13 cellular contexts compared by ENCODE assay signal in genomic region chr7:3461923-3462322, GRCh38.
DNase-seq lines count a peak whose midpoint lies in the region; ATAC-seq and TF ChIP-seq lines count a peak whose summit lies in the region.
"Had no signal": no experiment of that assay in that cellular context is flagged by ENCODE, and none has a peak within 500 bp of the region (broad histone marks: within the 10 kb centered on the region; RNA-seq: fewer than 3 reads in every experiment).

No MANE protein-coding gene starts in this region.

- H2BK5ac ChIP-seq in H9 (ENCODE audit: insufficient read length, low read length), result no peak overlapping the region

- H3K4me1 Mint-ChIP-seq in activated T-cell treated with anti-CD3 and anti-CD28 coated beads, Interleukin-2, amount 50 U/mL, for 4 hours (ENCODE audit: low read depth), result peaks cover 33% of the 10 kb centered on the region
- peaks cover 6 to 13% of the 10 kb centered on the region in 2 donors for H3K4me1 Mint-ChIP-seq in natural killer cell treated with Interleukin-12 subunit alpha and Interleukin-12 subunit beta and Interleukin-15 and Interleukin-18, amount 100 ng/mL, for 72 hours (ENCODE audit: low read depth in 2 of 2)
- peaks cover 0 to 3% of the 10 kb centered on the region in 2 experiments; a peak in 1 of 4 replicates for H3K4me1 Mint-ChIP-seq in H9

- no peak overlapping the region for H4K5ac ChIP-seq in H9 (ENCODE audit: insufficient read length, low read depth, low read length)

- H4K8ac ChIP-seq in H9 (replicated peaks; ENCODE audit: insufficient read length, low read depth, low read length), result no peak overlapping the region

- no peak overlapping the region for H3K18ac ChIP-seq in H9 (ENCODE audit: insufficient read length, low read depth, low read length)

- H3K23me2 ChIP-seq in H9 (ENCODE audit: insufficient read length, low read depth, low read length, poor library complexity, severe bottlenecking), result no peaks in the 10 kb centered on the region

- H3K23ac ChIP-seq in H9 (ENCODE audit: insufficient read length, low read depth, low read length), result no peak overlapping the region

- no peak overlapping the region for H2BK120ac ChIP-seq in H9 (ENCODE audit: low read depth, low read length, poor library complexity, severe bottlenecking)

- H4K91ac ChIP-seq in H9 (ENCODE audit: insufficient read length, low read depth, low read length), result no peak overlapping the region

- no peak overlapping the region for H2AK5ac ChIP-seq in H9 (ENCODE audit: insufficient read length, low read length)

- no CpG with 5 or more reads among the region's 8 CpGs for WGBS in H9 (ENCODE audit: extremely low coverage, insufficient read length, low lambda C conversion rate)
- 74 to 89% methylated on average over 8 of the region's 8 CpGs for WGBS in sigmoid colon, 2 donors

- no peaks in the 10 kb centered on the region for H4K20me1 ChIP-seq in H9 (ENCODE audit: control insufficient read depth, insufficient read depth, insufficient read length)

- H2BK12ac ChIP-seq in H9 (ENCODE audit: insufficient read length, low read depth, low read length), result no peak overlapping the region

- H3K79me2 ChIP-seq in H9 (ENCODE audit: insufficient read depth, low read length), result no peaks in the 10 kb centered on the region

- no peak overlapping the region for H2BK20ac ChIP-seq in H9 (ENCODE audit: low read depth, low read length, poor library complexity, severe bottlenecking)

- no peaks in the 10 kb centered on the region for H3K9me3 Mint-ChIP-seq in activated T-cell treated with anti-CD3 and anti-CD28 coated beads, Interleukin-2, amount 50 U/mL, for 4 hours
- H3K9me3 Mint-ChIP-seq in natural killer cell treated with Interleukin-12 subunit alpha and Interleukin-12 subunit beta and Interleukin-15 and Interleukin-18, amount 100 ng/mL, for 72 hours, result no peaks in the 10 kb centered on the region
- H3K9me3 Mint-ChIP-seq in H9, result no peaks in the 10 kb centered on the region

- intact Hi-C loops in sigmoid colon (cut with DNase I), result no loop called here

- TF ChIP-seq CTCF in H9 (conservative IDR thresholded peaks at IDR 0.05) (no peak), sigmoid colon (IDR thresholded peaks at IDR 0.05) (no peak)

- TF ChIP-seq POLR2A in sigmoid colon (IDR thresholded peaks at IDR 0.05), result no peak

- H3K56ac ChIP-seq in H9 (ENCODE audit: insufficient read length, low read depth, low read length), result no peak overlapping the region

- DNase-seq in activated CD4-positive, CD25-positive, alpha-beta regulatory T cell (lab: John Stamatoyannopoulos, UW), result peak in 3 of 4 experiments; percentile 4 to 26 (median 11)
- peak; percentile 58 for DNase-seq in activated T-cell treated with anti-CD3 and anti-CD28 coated beads, Interleukin-2, amount 50 U/mL, for 4 hours
- no peak for DNase-seq in natural killer cell treated with Interleukin-12 subunit alpha and Interleukin-12 subunit beta and Interleukin-15 and Interleukin-18, amount 100 ng/mL, for 72 hours (ENCODE audit: low spot score)
- DNase-seq in stimulated activated CD8-positive, alpha-beta memory T cell treated with anti-CD3 and anti-CD28 coated beads, Interleukin-7, amount 100 ng/mL, for 24 hours (ENCODE audit: low read depth), result peak; percentile 20
- DNase-seq in NCI-H2171 (lab: John Stamatoyannopoulos, UW) (no peak), H9 (no peak), sigmoid colon (no peak), NOMO-1 (lab: John Stamatoyannopoulos, UW; ENCODE audit: unreplicated experiment in 2 of 2) (no peak)
- DNase-seq: dermis blood vessel endothelial cell, lower lobe of right lung, NCI-H1105 treated with DMSO at 0.1 percent for 48 hours, tibial artery had no signal

- no peaks in the 10 kb centered on the region for H3K27me3 ChIP-seq in H9 (ENCODE audit: insufficient read depth, low read length)
- no peaks in the 10 kb centered on the region for H3K27me3 ChIP-seq in sigmoid colon
- H3K27me3 ChIP-seq: tibial artery had no signal

- peak overlapping the region; percentile 58 for H3K4me3 Mint-ChIP-seq in activated T-cell treated with anti-CD3 and anti-CD28 coated beads, Interleukin-2, amount 50 U/mL, for 4 hours
- H3K4me3 Mint-ChIP-seq in natural killer cell treated with Interleukin-12 subunit alpha and Interleukin-12 subunit beta and Interleukin-15 and Interleukin-18, amount 100 ng/mL, for 72 hours, result peak overlapping the region; percentile 4
- H3K4me3 Mint-ChIP-seq in H9, result no peak overlapping the region

- H3K27ac ChIP-seq in H9 (ENCODE audit: insufficient read length, low read depth, low read length) (no peak overlapping the region), sigmoid colon (no peak overlapping the region)
- H3K27ac ChIP-seq: lower lobe of right lung, prostate gland, tibial artery had no signal

- no peak for TF ChIP-seq EP300 in sigmoid colon (IDR thresholded peaks at IDR 0.05)

- H3K4me3 ChIP-seq in sigmoid colon, result no peak overlapping the region
- H3K4me3 ChIP-seq: lower lobe of right lung, prostate gland, tibial artery had no signal

- H2BK15ac ChIP-seq in H9 (ENCODE audit: low read depth, low read length), result no peak overlapping the region

- no peak overlapping the region for H2AFZ ChIP-seq in H9 (ENCODE audit: low read length)

- H3K27me3 Mint-ChIP-seq in activated T-cell treated with anti-CD3 and anti-CD28 coated beads, Interleukin-2, amount 50 U/mL, for 4 hours (ENCODE audit: low read depth), result peaks cover 3% of the 10 kb centered on the region
- H3K27me3 Mint-ChIP-seq in natural killer cell treated with Interleukin-12 subunit alpha and Interleukin-12 subunit beta and Interleukin-15 and Interleukin-18, amount 100 ng/mL, for 72 hours, result peaks cover 41 to 45% of the 10 kb centered on the region in 2 donors
- no peaks in the 10 kb centered on the region; the same call in 1 of the 2 replicates for H3K27me3 Mint-ChIP-seq in H9 (ENCODE audit: low read depth)

- H3K27ac Mint-ChIP-seq in natural killer cell treated with Interleukin-12 subunit alpha and Interleukin-12 subunit beta and Interleukin-15 and Interleukin-18, amount 100 ng/mL, for 72 hours, result peak overlapping the region in 1 of 2 donors; percentile 13
- no peak overlapping the region; a peak in 1 of 7 replicates for H3K27ac Mint-ChIP-seq in H9

- ATAC-seq in activated T-cell treated with anti-CD3 and anti-CD28 coated beads, Interleukin-2, amount 50 U/mL, for 4 hours, result peak; percentile 97
- ATAC-seq in natural killer cell treated with Interleukin-12 subunit alpha and Interleukin-12 subunit beta and Interleukin-15 and Interleukin-18, amount 100 ng/mL, for 72 hours, result peak in 1 of 2 donors; percentile 72
- ATAC-seq: lower lobe of right lung had no signal

- H3K36me3 ChIP-seq in sigmoid colon, result no peaks in the 10 kb centered on the region
- H3K36me3 ChIP-seq: lower lobe of right lung, prostate gland, tibial artery had no signal

- H3K14ac ChIP-seq in H9 (ENCODE audit: insufficient read depth, low read length), result no peak overlapping the region

- H3K79me1 ChIP-seq in H9 (ENCODE audit: insufficient read depth, low read depth, low read length, poor library complexity, severe bottlenecking), result no peaks in the 10 kb centered on the region

- H3T11ph ChIP-seq in H9 (ENCODE audit: low read length), result no peak overlapping the region

- H3K4ac ChIP-seq in H9 (ENCODE audit: low read depth, low read length), result no peak overlapping the region

- H3K9me3 ChIP-seq in H9 (ENCODE audit: control insufficient read depth, low read depth, low read length) (no peaks in the 10 kb centered on the region), sigmoid colon (no peaks in the 10 kb centered on the region)
- H3K9me3 ChIP-seq: lower lobe of right lung, prostate gland had no signal

- no peak overlapping the region for H3K9ac ChIP-seq in H9 (ENCODE audit: extremely low read depth, insufficient read length, low read length)

- H3K4me1 ChIP-seq in H9 (ENCODE audit: insufficient read depth, low read length) (no peaks in the 10 kb centered on the region), sigmoid colon (no peaks in the 10 kb centered on the region)
- H3K4me1 ChIP-seq: lower lobe of right lung, prostate gland, tibial artery had no signal

- no peak overlapping the region for H3K4me2 ChIP-seq in H9 (ENCODE audit: insufficient read depth, insufficient read length, low read length)

- peaks cover 3% of the 10 kb centered on the region for H3K36me3 Mint-ChIP-seq in activated T-cell treated with anti-CD3 and anti-CD28 coated beads, Interleukin-2, amount 50 U/mL, for 4 hours (ENCODE audit: insufficient read depth)
- H3K36me3 Mint-ChIP-seq in natural killer cell treated with Interleukin-12 subunit alpha and Interleukin-12 subunit beta and Interleukin-15 and Interleukin-18, amount 100 ng/mL, for 72 hours, result no peaks in the 10 kb centered on the region
- H3K36me3 Mint-ChIP-seq in H9 (ENCODE audit: insufficient read depth in 1 of 3, low read depth in 3 of 3), result no peaks in the 10 kb centered on the region; a peak in 1 of 7 replicates

Comparison
In these comparisons a context has a peak if more than half of its experiments do, and no peak if none do; other contexts are left out.
1. DNase-seq: peak in activated CD4-positive, CD25-positive, alpha-beta regulatory T cell (3 of 4), activated T-cell treated with anti-CD3 and anti-CD28 coated beads, Interleukin-2, amount 50 U/mL, for 4 hours (single experiment) and stimulated activated CD8-positive, alpha-beta memory T cell treated with anti-CD3 and anti-CD28 coated beads, Interleukin-7, amount 100 ng/mL, for 24 hours (single experiment); none in natural killer cell treated with Interleukin-12 subunit alpha and Interleukin-12 subunit beta and Interleukin-15 and Interleukin-18, amount 100 ng/mL, for 72 hours (single experiment), NCI-H2171 (single experiment), H9 (single experiment), sigmoid colon (single experiment) and NOMO-1 (0 of 2).
2. H3K4me3 Mint-ChIP-seq: peak in activated T-cell treated with anti-CD3 and anti-CD28 coated beads, Interleukin-2, amount 50 U/mL, for 4 hours (single experiment) and natural killer cell treated with Interleukin-12 subunit alpha and Interleukin-12 subunit beta and Interleukin-15 and Interleukin-18, amount 100 ng/mL, for 72 hours (single experiment); none in H9 (0 of 2).